In the genomic region with DNA sequence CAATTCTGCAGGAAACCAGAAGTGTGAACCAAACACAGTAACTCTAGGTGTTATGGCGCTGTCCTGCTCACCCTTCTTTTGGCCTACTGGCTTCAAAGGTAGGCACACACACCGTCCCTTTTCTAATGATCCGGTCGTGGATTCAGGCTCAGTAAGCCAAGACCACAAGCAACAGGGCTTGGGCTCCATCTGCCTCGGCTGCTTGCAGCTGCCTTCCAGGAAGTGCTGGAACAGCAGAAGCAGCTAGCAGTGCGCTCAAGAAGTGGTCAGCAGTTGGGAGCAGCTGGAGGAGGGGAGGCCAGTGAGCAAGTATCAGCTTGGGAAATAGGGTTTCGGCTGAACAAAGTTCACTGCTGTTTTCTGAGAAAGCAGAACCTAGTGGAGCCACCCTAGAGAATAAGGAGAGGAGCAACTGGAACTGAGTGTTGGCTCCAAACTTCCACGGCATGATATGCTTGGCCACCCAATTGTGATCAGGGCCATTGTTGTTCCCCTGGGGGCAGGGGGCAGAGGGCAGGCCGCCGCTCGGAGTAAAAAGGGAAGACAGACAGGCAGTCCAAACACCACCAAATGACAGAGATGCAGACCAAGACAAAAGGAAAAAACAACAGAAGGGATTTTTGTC, we compare ENCODE assay signal across 1 cellular context.
A peak's percentile ranks its signal among the peaks of the same experiment; 100 is the strongest.
TF ChIP-seq lines count a peak whose summit lies in the region.

No MANE protein-coding gene starts in this region.

TF ChIP-seq in K562, 482 proteins besides CTCF, POLR2A, EP300 and RAD21 (continued from another document):
- TF ChIP-seq SNRNP70 (optimal IDR thresholded peaks at IDR 0.05; ENCODE audit: low read depth, low read length) (no peak), PCBP1 (IDR thresholded peaks at IDR 0.05; ENCODE audit: low read depth, low read length, poor library complexity, severe bottlenecking) (no peak), PHB2 (IDR thresholded peaks at IDR 0.05; ENCODE audit: low read depth) (no peak), HMG20B (CRISPR knock-in tag; IDR thresholded peaks at IDR 0.05) (no peak), SMARCE1 (IDR thresholded peaks at IDR 0.05) (peak; percentile 28; the same call in 1 of the 2 replicates), FOXJ3 (CRISPR knock-in tag; IDR thresholded peaks at IDR 0.05) (no peak), ZNF586 (CRISPR knock-in tag; conservative IDR thresholded peaks at IDR 0.05) (no peak), GATAD2B (IDR thresholded peaks at IDR 0.05; ENCODE audit: borderline replicate concordance) (no peak), CBFA2T2 (conservative IDR thresholded peaks at IDR 0.05) (no peak), TBL1XR1 (IDR thresholded peaks at IDR 0.05; ENCODE audit: low read length in 2 of 2) (no peak), RBM17 (IDR thresholded peaks at IDR 0.05; ENCODE audit: borderline replicate concordance, low read depth, low read length) (no peak), CHD2 (IDR thresholded peaks at IDR 0.05; ENCODE audit: low read depth, low read length) (no peak), PHF20 (IDR thresholded peaks at IDR 0.05; ENCODE audit: partially characterized antibody) (no peak), MAFF (IDR thresholded peaks at IDR 0.05; ENCODE audit: low read length) (no peak), ZNF507 (tag; conservative IDR thresholded peaks at IDR 0.05) (no peak)
- TF ChIP-seq, protein P1, sequence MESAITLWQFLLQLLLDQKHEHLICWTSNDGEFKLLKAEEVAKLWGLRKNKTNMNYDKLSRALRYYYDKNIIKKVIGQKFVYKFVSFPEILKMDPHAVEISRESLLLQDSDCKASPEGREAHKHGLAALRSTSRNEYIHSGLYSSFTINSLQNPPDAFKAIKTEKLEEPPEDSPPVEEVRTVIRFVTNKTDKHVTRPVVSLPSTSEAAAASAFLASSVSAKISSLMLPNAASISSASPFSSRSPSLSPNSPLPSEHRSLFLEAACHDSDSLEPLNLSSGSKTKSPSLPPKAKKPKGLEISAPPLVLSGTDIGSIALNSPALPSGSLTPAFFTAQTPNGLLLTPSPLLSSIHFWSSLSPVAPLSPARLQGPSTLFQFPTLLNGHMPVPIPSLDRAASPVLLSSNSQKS (CRISPR knock-in tag; IDR thresholded peaks at IDR 0.05): no peak
- TF ChIP-seq, protein P2, sequence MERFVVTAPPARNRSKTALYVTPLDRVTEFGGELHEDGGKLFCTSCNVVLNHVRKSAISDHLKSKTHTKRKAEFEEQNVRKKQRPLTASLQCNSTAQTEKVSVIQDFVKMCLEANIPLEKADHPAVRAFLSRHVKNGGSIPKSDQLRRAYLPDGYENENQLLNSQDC (CRISPR knock-in tag; IDR thresholded peaks at IDR 0.05): no peak
- TF ChIP-seq, protein P3, sequence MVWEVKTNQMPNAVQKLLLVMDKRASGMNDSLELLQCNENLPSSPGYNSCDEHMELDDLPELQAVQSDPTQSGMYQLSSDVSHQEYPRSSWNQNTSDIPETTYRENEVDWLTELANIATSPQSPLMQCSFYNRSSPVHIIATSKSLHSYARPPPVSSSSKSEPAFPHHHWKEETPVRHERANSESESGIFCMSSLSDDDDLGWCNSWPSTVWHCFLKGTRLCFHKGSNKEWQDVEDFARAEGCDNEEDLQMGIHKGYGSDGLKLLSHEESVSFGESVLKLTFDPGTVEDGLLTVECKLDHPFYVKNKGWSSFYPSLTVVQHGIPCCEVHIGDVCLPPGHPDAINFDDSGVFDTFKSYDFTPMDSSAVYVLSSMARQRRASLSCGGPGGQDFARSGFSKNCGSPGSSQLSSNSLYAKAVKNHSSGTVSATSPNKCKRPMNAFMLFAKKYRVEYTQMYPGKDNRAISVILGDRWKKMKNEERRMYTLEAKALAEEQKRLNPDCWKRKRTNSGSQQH (CRISPR knock-in tag; IDR thresholded peaks at IDR 0.05): no peak
- TF ChIP-seq, protein P4, sequence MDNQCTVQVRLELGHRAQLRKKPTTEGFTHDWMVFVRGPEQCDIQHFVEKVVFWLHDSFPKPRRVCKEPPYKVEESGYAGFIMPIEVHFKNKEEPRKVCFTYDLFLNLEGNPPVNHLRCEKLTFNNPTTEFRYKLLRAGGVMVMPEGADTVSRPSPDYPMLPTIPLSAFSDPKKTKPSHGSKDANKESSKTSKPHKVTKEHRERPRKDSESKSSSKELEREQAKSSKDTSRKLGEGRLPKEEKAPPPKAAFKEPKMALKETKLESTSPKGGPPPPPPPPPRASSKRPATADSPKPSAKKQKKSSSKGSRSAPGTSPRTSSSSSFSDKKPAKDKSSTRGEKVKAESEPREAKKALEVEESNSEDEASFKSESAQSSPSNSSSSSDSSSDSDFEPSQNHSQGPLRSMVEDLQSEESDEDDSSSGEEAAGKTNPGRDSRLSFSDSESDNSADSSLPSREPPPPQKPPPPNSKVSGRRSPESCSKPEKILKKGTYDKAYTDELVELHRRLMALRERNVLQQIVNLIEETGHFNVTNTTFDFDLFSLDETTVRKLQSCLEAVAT (IDR thresholded peaks at IDR 0.05): no peak
- TF ChIP-seq, protein P5, sequence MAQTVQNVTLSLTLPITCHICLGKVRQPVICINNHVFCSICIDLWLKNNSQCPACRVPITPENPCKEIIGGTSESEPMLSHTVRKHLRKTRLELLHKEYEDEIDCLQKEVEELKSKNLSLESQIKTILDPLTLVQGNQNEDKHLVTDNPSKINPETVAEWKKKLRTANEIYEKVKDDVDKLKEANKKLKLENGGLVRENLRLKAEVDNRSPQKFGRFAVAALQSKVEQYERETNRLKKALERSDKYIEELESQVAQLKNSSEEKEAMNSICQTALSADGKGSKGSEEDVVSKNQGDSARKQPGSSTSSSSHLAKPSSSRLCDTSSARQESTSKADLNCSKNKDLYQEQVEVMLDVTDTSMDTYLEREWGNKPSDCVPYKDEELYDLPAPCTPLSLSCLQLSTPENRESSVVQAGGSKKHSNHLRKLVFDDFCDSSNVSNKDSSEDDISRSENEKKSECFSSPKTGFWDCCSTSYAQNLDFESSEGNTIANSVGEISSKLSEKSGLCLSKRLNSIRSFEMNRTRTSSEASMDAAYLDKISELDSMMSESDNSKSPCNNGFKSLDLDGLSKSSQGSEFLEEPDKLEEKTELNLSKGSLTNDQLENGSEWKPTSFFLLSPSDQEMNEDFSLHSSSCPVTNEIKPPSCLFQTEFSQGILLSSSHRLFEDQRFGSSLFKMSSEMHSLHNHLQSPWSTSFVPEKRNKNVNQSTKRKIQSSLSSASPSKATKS (CRISPR knock-in tag; IDR thresholded peaks at IDR 0.05): no peak
